Comparison of ENCODE assay signal across 1 cellular context in genomic region chrX:153245288-153245731, GRCh38.
TF ChIP-seq lines count a peak whose summit lies in the region.

No MANE protein-coding gene starts in this region.

TF ChIP-seq in GM23338, 12 proteins besides CTCF, POLR2A, EP300 and RAD21 (continued from another document):
- TF ChIP-seq REST (IDR thresholded peaks at IDR 0.05; ENCODE audit: unreplicated experiment) = no peak
